ENCODE assay signal across 14 cellular contexts in the genomic region with DNA sequence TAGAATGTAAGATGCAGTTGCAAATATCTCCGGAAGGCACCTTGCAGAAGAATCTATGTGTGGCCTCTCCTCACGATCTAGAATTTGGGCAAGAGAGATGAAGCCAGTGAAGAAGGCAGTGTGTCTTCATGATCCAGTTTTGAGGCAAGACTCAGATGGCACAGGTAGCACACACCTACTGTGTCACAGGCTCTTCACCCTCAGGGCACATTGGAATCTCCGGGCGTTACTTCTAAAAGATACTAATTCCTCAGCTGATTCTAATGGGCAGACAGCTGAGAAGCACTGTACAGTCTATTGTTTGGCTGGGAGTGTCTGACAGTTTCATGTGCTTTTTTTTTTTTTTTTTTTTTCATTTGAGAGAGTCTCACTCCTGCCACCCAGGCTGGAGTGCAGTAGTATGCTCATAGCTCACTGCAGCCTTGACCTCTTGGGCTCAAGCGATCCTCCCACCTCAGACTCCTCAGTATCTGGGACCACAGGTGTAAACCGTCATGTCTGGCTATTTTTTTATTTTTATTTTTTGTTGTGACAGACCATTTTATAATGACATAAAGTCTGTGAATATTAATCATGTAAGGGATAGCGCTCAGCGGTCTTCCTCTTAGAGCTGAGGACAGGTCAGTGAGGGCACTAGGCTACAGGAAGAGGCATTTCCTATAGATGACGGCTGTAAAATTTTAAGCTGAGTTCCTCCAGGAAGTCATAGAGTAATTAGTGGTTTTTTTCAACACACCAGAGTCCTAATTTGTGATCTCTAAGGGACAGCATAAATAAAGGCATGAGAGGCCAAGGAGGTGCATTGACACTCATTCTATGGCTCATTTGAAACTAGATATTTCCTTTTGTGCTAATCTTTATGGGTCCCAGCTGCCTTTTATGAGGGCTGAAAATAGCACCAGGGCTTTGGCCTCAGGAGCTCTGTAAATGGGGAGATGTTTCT. TPM values are rescaled to one million over a fixed set of nuclear protein-coding genes. Genes with fewer than 3 reads are reported as not detected.
DNase-seq lines count a peak whose midpoint lies in the region; ATAC-seq and TF ChIP-seq lines count a peak whose summit lies in the region.
"Had no signal": no experiment of that assay in that cellular context is flagged by ENCODE, and none has a peak within 500 bp of the region (broad histone marks: within the 10 kb centered on the region; RNA-seq: fewer than 3 reads in every experiment).

No MANE protein-coding gene starts in this region.

- H3K27me3 Mint-ChIP-seq in MCF 10A (ENCODE audit: insufficient read depth, unreplicated experiment) = no peaks in the 10 kb centered on the region
- peaks cover 13% of the 10 kb centered on the region for H3K27me3 Mint-ChIP-seq in type B pancreatic cell
- H3K27me3 Mint-ChIP-seq in natural killer cell treated with Interleukin-12 subunit alpha and Interleukin-12 subunit beta and Interleukin-15 and Interleukin-18, amount 100 ng/mL, for 72 hours = peaks cover 17 to 20% of the 10 kb centered on the region in 2 donors

- H3K4me1 Mint-ChIP-seq in MCF 10A (ENCODE audit: insufficient read depth, unreplicated experiment) (peaks cover 31% of the 10 kb centered on the region), type B pancreatic cell (ENCODE audit: unreplicated experiment) (peaks cover 52% of the 10 kb centered on the region)
- peaks cover 10 to 30% of the 10 kb centered on the region in 2 donors for H3K4me1 Mint-ChIP-seq in natural killer cell treated with Interleukin-12 subunit alpha and Interleukin-12 subunit beta and Interleukin-15 and Interleukin-18, amount 100 ng/mL, for 72 hours (ENCODE audit: low read depth in 2 of 2)

- no peaks in the 10 kb centered on the region for H3K9me3 ChIP-seq in breast epithelium
- H3K9me3 ChIP-seq: BE2C, SJSA1 had no signal

- H3K36me3 Mint-ChIP-seq in MCF 10A (ENCODE audit: insufficient read depth, unreplicated experiment) = peaks cover 23% of the 10 kb centered on the region
- peaks cover 9% of the 10 kb centered on the region for H3K36me3 Mint-ChIP-seq in type B pancreatic cell
- no peaks in the 10 kb centered on the region for H3K36me3 Mint-ChIP-seq in natural killer cell treated with Interleukin-12 subunit alpha and Interleukin-12 subunit beta and Interleukin-15 and Interleukin-18, amount 100 ng/mL, for 72 hours

- no peaks in the 10 kb centered on the region for H3K4me1 ChIP-seq in breast epithelium
- H3K4me1 ChIP-seq: BE2C had no signal

- ATAC-seq in esophagus mucosa = peak; percentile 26
- ATAC-seq in natural killer cell treated with Interleukin-12 subunit alpha and Interleukin-12 subunit beta and Interleukin-15 and Interleukin-18, amount 100 ng/mL, for 72 hours = no peak
- ATAC-seq in GM21529 (IDR thresholded peaks at IDR 0.05; ENCODE audit: unreplicated experiment) = no peak
- ATAC-seq: left lobe of liver had no signal

- no peak for TF ChIP-seq POLR2A in breast epithelium (IDR thresholded peaks at IDR 0.05)

- H3K4me3 Mint-ChIP-seq in MCF 10A (ENCODE audit: unreplicated experiment) = no peak overlapping the region
- H3K4me3 Mint-ChIP-seq in type B pancreatic cell = peak overlapping the region; percentile 48
- H3K4me3 Mint-ChIP-seq in natural killer cell treated with Interleukin-12 subunit alpha and Interleukin-12 subunit beta and Interleukin-15 and Interleukin-18, amount 100 ng/mL, for 72 hours = no peak overlapping the region

- no peaks in the 10 kb centered on the region for H3K27me3 ChIP-seq in breast epithelium
- H3K27me3 ChIP-seq: BE2C, SJSA1 had no signal

- H3K27ac Mint-ChIP-seq in MCF 10A (ENCODE audit: low read depth, unreplicated experiment) (no peak overlapping the region), type B pancreatic cell (peak overlapping the region; percentile 62)
- no peak overlapping the region for H3K27ac Mint-ChIP-seq in natural killer cell treated with Interleukin-12 subunit alpha and Interleukin-12 subunit beta and Interleukin-15 and Interleukin-18, amount 100 ng/mL, for 72 hours

- CTCF ChIA-PET in MCF 10A (lab: Yijun Ruan, JAX) = interaction anchor here (0.6 to 1.2 kb wide), 4 partner anchors 47 to 399 kb away, joined by 3 to 6 read pairs (median 4); no protein-coding TSS in a partner anchor

- H3K4me3 ChIP-seq in breast epithelium = no peak overlapping the region
- H3K4me3 ChIP-seq: SJSA1 had no signal

- no TSS peak for BruUV-seq in MCF 10A (replicated peaks; lab: Mats Ljungman, UMichigan)

- peak overlapping the region; percentile 50 to 51 for H3K27ac ChIP-seq in breast epithelium
- H3K27ac ChIP-seq: SJSA1 had no signal

- POLR2A ChIA-PET in MCF 10A (lab: Yijun Ruan, JAX) = no interaction called here

- intact Hi-C loops in breast epithelium (cut with DNase I; ENCODE audit: low total_unique reads) (no loop called here), MCF 10A (cut with micrococcal nuclease) (no loop called here)

- no peaks in the 10 kb centered on the region for H3K36me3 ChIP-seq in breast epithelium
- H3K36me3 ChIP-seq: BE2C had no signal

- DNase-seq in breast epithelium (ENCODE audit: low spot score in 2 of 2) (no peak), MCF 10A (ENCODE audit: unreplicated experiment) (no peak), NCI-H2196 treated with DMSO at 0.1 percent for 48 hours (lab: John Stamatoyannopoulos, UW; ENCODE audit: unreplicated experiment) (peak; percentile 83), type B pancreatic cell (ENCODE audit: extremely low spot score, unreplicated experiment) (no peak), activated gamma-delta T cell treated with Interleukin-2 at 50 U/mL for 16 hours (no peak)
- DNase-seq in natural killer cell treated with Interleukin-12 subunit alpha and Interleukin-12 subunit beta and Interleukin-15 and Interleukin-18, amount 100 ng/mL, for 72 hours (ENCODE audit: low spot score) = no peak
- DNase-seq: aorta, BE2C, NCI-H1105 treated with DMSO at 0.1 percent for 48 hours had no signal

- H3K9me3 Mint-ChIP-seq in MCF 10A (ENCODE audit: unreplicated experiment) (no peaks in the 10 kb centered on the region), type B pancreatic cell (peaks cover 4% of the 10 kb centered on the region)
- H3K9me3 Mint-ChIP-seq in natural killer cell treated with Interleukin-12 subunit alpha and Interleukin-12 subunit beta and Interleukin-15 and Interleukin-18, amount 100 ng/mL, for 72 hours = no peaks in the 10 kb centered on the region

- TF ChIP-seq CTCF in breast epithelium (IDR thresholded peaks at IDR 0.05) = no peak
- TF ChIP-seq CTCF in MCF 10A (IDR thresholded peaks at IDR 0.05; ENCODE audit: unreplicated experiment) = no peak
- TF ChIP-seq CTCF in type B pancreatic cell (conservative IDR thresholded peaks at IDR 0.05) = no peak

RNA-seq across cellular contexts. Expression of a gene that starts 4.0 kb away (rescaled TPM):
- 10 to 100 TPM in 1 of 3 donors, 1 to 10 TPM in 1, under 1 TPM in 1; 0.64 to 23.6 (median 8.5) TPM for total RNA-seq in breast epithelium
- 10.4 and 16.1 TPM in 2 replicates for total RNA-seq in MCF 10A (2022)
- 3.3 TPM for total RNA-seq in esophagus mucosa
- total RNA-seq in type B pancreatic cell (ENCODE audit: low replicate concordance) = 8.4 and 11.9 TPM in 2 replicates
- total RNA-seq in natural killer cell treated with Interleukin-12 subunit alpha and Interleukin-12 subunit beta and Interleukin-15 and Interleukin-18, amount 100 ng/mL, for 72 hours = 1 to 10 TPM in 1 of 2 donors, under 1 TPM in 1; 0.64 to 1.8 TPM

RNA-seq across cellular contexts. Expression of a gene that starts 42.8 kb away (rescaled TPM):
- 1 to 10 TPM in 1 of 3 donors, under 1 TPM in 2; 0.16 to 1.5 (median 0.66) TPM for total RNA-seq in breast epithelium
- 0.29 and 0.63 TPM in 2 replicates for total RNA-seq in MCF 10A (2022)
- total RNA-seq in esophagus mucosa = 1.1 TPM
- total RNA-seq in type B pancreatic cell (ENCODE audit: low replicate concordance) = not detected in 2 replicates
- 1 to 10 TPM in 1 of 2 donors, under 1 TPM in 1; 1.00 to 5.3 TPM for total RNA-seq in natural killer cell treated with Interleukin-12 subunit alpha and Interleukin-12 subunit beta and Interleukin-15 and Interleukin-18, amount 100 ng/mL, for 72 hours
- total RNA-seq: SJSA1 had no signal

RNA-seq across cellular contexts. Expression of a gene that starts 55.7 kb away (rescaled TPM):
- under 1 TPM in 1 of 3 donors, not detected in 2; 0.15 TPM for total RNA-seq in breast epithelium
- 0.22 TPM in 1 of 2 replicates, not detected in the other for total RNA-seq in MCF 10A (2022)
- not detected for total RNA-seq in esophagus mucosa
- total RNA-seq in type B pancreatic cell (ENCODE audit: low replicate concordance) = 0.48 TPM in 1 of 2 replicates, not detected in the other
- total RNA-seq in natural killer cell treated with Interleukin-12 subunit alpha and Interleukin-12 subunit beta and Interleukin-15 and Interleukin-18, amount 100 ng/mL, for 72 hours = not detected
- total RNA-seq: activated CD8-positive, alpha-beta memory T cell treated with anti-CD3 and anti-CD28 coated beads for 36 hours; aorta; left lobe of liver; SJSA1 had no signal
